In the genomic region with DNA sequence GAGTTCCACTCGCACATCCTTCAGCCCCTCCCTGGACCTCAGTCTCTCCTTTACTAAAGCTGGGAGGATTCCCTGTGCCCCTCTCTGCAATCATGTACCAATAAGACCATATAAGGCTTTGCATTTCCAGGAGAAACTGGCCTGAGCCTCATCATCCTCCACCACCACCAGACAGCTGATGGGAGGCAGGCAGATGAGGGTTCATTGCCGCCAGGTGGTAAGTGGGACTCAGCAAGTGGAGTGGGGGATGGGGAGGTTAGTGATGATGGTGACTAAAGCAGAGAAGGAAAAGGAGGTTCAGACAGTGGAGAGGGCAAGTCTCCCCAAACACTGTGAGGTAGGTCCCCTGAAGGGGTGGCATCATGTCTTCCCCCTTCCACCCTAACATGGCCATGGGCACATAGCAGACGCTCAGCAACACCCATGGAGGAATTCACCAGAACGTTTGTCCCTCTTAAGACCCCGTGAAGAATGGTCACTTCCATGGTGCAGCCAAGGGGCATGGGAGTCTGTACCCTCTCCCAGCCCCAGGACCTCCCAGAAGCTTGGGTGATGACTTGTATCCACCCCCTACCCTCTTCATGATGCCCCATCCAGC, we compare ENCODE assay signal across 14 cellular contexts. TPM values are rescaled to one million over a fixed set of nuclear protein-coding genes. Genes with fewer than 3 reads are reported as not detected.
DNase-seq lines count a peak whose midpoint lies in the region; ATAC-seq, FAIRE-seq and TF ChIP-seq lines count a peak whose summit lies in the region.
"Had no signal": no experiment of that assay in that cellular context is flagged by ENCODE, and none has a peak within 500 bp of the region (broad histone marks: within the 10 kb centered on the region; RNA-seq: fewer than 3 reads in every experiment).

No MANE protein-coding gene starts in this region.

- H3K4me3 ChIP-seq in A549, result no peak overlapping the region
- no peak overlapping the region for H3K4me3 ChIP-seq in CD8-positive, alpha-beta T cell (ENCODE audit: low read depth, low read length)
- peak overlapping the region; percentile 19 for H3K4me3 ChIP-seq in naive thymus-derived CD4-positive, alpha-beta T cell (ENCODE audit: low read length)

- FAIRE-seq in A549 (lab: Jason Lieb, UNC), result no peak
- FAIRE-seq: islet of Langerhans had no signal

- H3K27ac ChIP-seq in A549, result peak overlapping the region; percentile 95 to 98
- H3K27ac ChIP-seq in CD8-positive, alpha-beta T cell (ENCODE audit: low read depth, low read length), result no peak overlapping the region
- H3K27ac ChIP-seq in naive thymus-derived CD4-positive, alpha-beta T cell (ENCODE audit: low read depth, low read length), result no peak overlapping the region

- peaks cover 56% of the 10 kb centered on the region for H3K4me1 Mint-ChIP-seq in CD8-positive, alpha-beta T cell (ENCODE audit: low read depth)
- peaks cover 32% of the 10 kb centered on the region for H3K4me1 Mint-ChIP-seq in activated T-helper 17 cell treated with anti-CD3 and anti-CD28 coated beads, Interleukin-2, amount 50 U/mL, for 72 hours
- peaks cover 38 to 60% (median 54%) of the 10 kb centered on the region in 7 donors for H3K4me1 Mint-ChIP-seq in naive thymus-derived CD4-positive, alpha-beta T cell

- H3K9me3 ChIP-seq in A549, result no peaks in the 10 kb centered on the region
- no peaks in the 10 kb centered on the region for H3K9me3 ChIP-seq in CD8-positive, alpha-beta T cell (ENCODE audit: low read length)
- H3K9me3 ChIP-seq in naive thymus-derived CD4-positive, alpha-beta T cell (ENCODE audit: control insufficient read depth in 2 of 3, low read length in 3 of 3), result no peaks in the 10 kb centered on the region

- peak overlapping the region; percentile 86 for H3K27ac Mint-ChIP-seq in CD8-positive, alpha-beta T cell
- peak overlapping the region; percentile 83 for H3K27ac Mint-ChIP-seq in activated T-helper 17 cell treated with anti-CD3 and anti-CD28 coated beads, Interleukin-2, amount 50 U/mL, for 72 hours
- peak overlapping the region in 8 of 9 donors; percentile 14 to 86 (median 66) for H3K27ac Mint-ChIP-seq in naive thymus-derived CD4-positive, alpha-beta T cell

- peaks cover 49% of the 10 kb centered on the region for H3K4me1 ChIP-seq in A549
- H3K4me1 ChIP-seq in CD8-positive, alpha-beta T cell (ENCODE audit: insufficient read depth, low read length), result peaks cover 48% of the 10 kb centered on the region
- H3K4me1 ChIP-seq in naive thymus-derived CD4-positive, alpha-beta T cell (ENCODE audit: control insufficient read depth in 2 of 2, insufficient read depth in 2 of 2, low read length in 2 of 2), result peaks cover 29 to 44% of the 10 kb centered on the region in 2 donors

- no peak for TF ChIP-seq CTCF in A549 (IDR thresholded peaks at IDR 0.05)
- no peak for TF ChIP-seq CTCF in CD8-positive, alpha-beta T cell (IDR thresholded peaks at IDR 0.05)

- no peaks in the 10 kb centered on the region for H3K9me3 Mint-ChIP-seq in CD8-positive, alpha-beta T cell
- H3K9me3 Mint-ChIP-seq in activated T-helper 17 cell treated with anti-CD3 and anti-CD28 coated beads, Interleukin-2, amount 50 U/mL, for 72 hours, result no peaks in the 10 kb centered on the region
- no peaks in the 10 kb centered on the region for H3K9me3 Mint-ChIP-seq in naive thymus-derived CD4-positive, alpha-beta T cell

- H3K27me3 ChIP-seq in CD8-positive, alpha-beta T cell (ENCODE audit: insufficient read depth, low read length), result no peaks in the 10 kb centered on the region
- H3K27me3 ChIP-seq in naive thymus-derived CD4-positive, alpha-beta T cell (ENCODE audit: control insufficient read depth in 2 of 2, insufficient read depth in 2 of 2, low read length in 2 of 2), result no peaks in the 10 kb centered on the region

- WGBS in A549 (ENCODE audit: missing lambda C conversion rate), result 84% methylated on average over 5 of the region's 5 CpGs

- H3K4me3 Mint-ChIP-seq in CD8-positive, alpha-beta T cell, result peak overlapping the region; percentile 53
- peak overlapping the region; percentile 75 for H3K4me3 Mint-ChIP-seq in activated T-helper 17 cell treated with anti-CD3 and anti-CD28 coated beads, Interleukin-2, amount 50 U/mL, for 72 hours
- peak overlapping the region in 6 of 10 donors; percentile 28 to 63 (median 46) for H3K4me3 Mint-ChIP-seq in naive thymus-derived CD4-positive, alpha-beta T cell

- TF ChIP-seq POLR2A in A549 (IDR thresholded peaks at IDR 0.05; ENCODE audit: low read length), result no peak

- DNase-seq in A549 (ENCODE audit: low read depth in 1 of 2, low spot score in 1 of 2) (no peak), NCI-H146 (lab: John Stamatoyannopoulos, UW) (no peak), kidney glomerular epithelial cell (lab: John Stamatoyannopoulos, UW) (no peak)
- DNase-seq in CD8-positive, alpha-beta T cell, result no peak
- DNase-seq in naive thymus-derived CD4-positive, alpha-beta T cell, result no peak
- DNase-seq in activated CD4-positive, CD25-positive, alpha-beta regulatory T cell treated with anti-CD3 and anti-CD28 coated beads, Interleukin-2, amount 50 U/mL, for 72 hours, result no peak
- DNase-seq: activated CD8-positive, alpha-beta memory T cell treated with anti-CD3 and anti-CD28 coated beads, Interleukin-2, amount 50 U/mL, for 4 hours; DMS153; MV-4-11; NCI-H524 treated with DMSO at 0.1 percent for 48 hours; stimulated activated CD4-positive, alpha-beta T cell treated with anti-CD3 and anti-CD28 coated beads, Interleukin-4, amount 100 ng/mL, for 24 hours had no signal

- POLR2A ChIA-PET in A549 (lab: Yijun Ruan, JAX), result interaction anchor here (1.2 to 2.1 kb wide), 5 partner anchors 11 to 28 kb away, joined by 3 to 67 read pairs (median 21); no protein-coding TSS in a partner anchor
- POLR2A ChIA-PET in CD8-positive, alpha-beta T cell (lab: Charles Lee), result interaction anchor here (3.8 kb wide), 1 partner anchor 11 kb away, joined by 26 read pairs; no protein-coding TSS in a partner anchor
- POLR2A ChIA-PET in naive thymus-derived CD4-positive, alpha-beta T cell (lab: Charles Lee), result interaction anchor here (1.0 to 7.9 kb wide), 9 partner anchors 7 to 115 kb away, joined by 3 to 56 read pairs (median 4); no protein-coding TSS in a partner anchor

- intact Hi-C loops in CD8-positive, alpha-beta T cell (cut with DNase I, micrococcal nuclease), result no loop called here
- intact Hi-C loops in naive thymus-derived CD4-positive, alpha-beta T cell (cut with micrococcal nuclease), result no loop called here

- H3K36me3 Mint-ChIP-seq in CD8-positive, alpha-beta T cell, result peaks cover 6% of the 10 kb centered on the region
- H3K36me3 Mint-ChIP-seq in activated T-helper 17 cell treated with anti-CD3 and anti-CD28 coated beads, Interleukin-2, amount 50 U/mL, for 72 hours (ENCODE audit: low read depth), result no peaks in the 10 kb centered on the region
- H3K36me3 Mint-ChIP-seq in naive thymus-derived CD4-positive, alpha-beta T cell, result peaks cover 0 to under 1% (median 0%) of the 10 kb centered on the region in 5 donors

- CTCF ChIA-PET in A549 (lab: Yijun Ruan, JAX), result interaction anchor here (1.2 to 29.7 kb wide), 7 partner anchors 11 to 545 kb away, joined by 3 to 705 read pairs (median 6); a partner anchor contains a TSS
- CTCF ChIA-PET in CD8-positive, alpha-beta T cell (lab: Charles Lee), result interaction anchor here (0.5 to 3.0 kb wide), 9 partner anchors 10 to 191 kb away, joined by 3 to 22 read pairs (median 3); no protein-coding TSS in a partner anchor
- CTCF ChIA-PET in naive thymus-derived CD4-positive, alpha-beta T cell (lab: Charles Lee), result interaction anchor here (0.7 to 1.7 kb wide), 7 partner anchors 10 to 119 kb away, joined by 3 to 9 read pairs (median 5); no protein-coding TSS in a partner anchor

- peak overlapping the region; percentile 92 for H3K4me2 ChIP-seq in A549

- H3K27me3 Mint-ChIP-seq in CD8-positive, alpha-beta T cell (ENCODE audit: low read depth), result no peaks in the 10 kb centered on the region
- H3K27me3 Mint-ChIP-seq in activated T-helper 17 cell treated with anti-CD3 and anti-CD28 coated beads, Interleukin-2, amount 50 U/mL, for 72 hours, result no peaks in the 10 kb centered on the region
- no peaks in the 10 kb centered on the region for H3K27me3 Mint-ChIP-seq in naive thymus-derived CD4-positive, alpha-beta T cell

- H3K36me3 ChIP-seq in CD8-positive, alpha-beta T cell (ENCODE audit: insufficient read depth, low read length), result no peaks in the 10 kb centered on the region
- peaks cover 0 to 5% (median 0%) of the 10 kb centered on the region in 3 experiments for H3K36me3 ChIP-seq in naive thymus-derived CD4-positive, alpha-beta T cell (ENCODE audit: control insufficient read depth in 2 of 3, insufficient read depth in 3 of 3, low read length in 3 of 3)

- no peak for TF ChIP-seq EP300 in A549 (IDR thresholded peaks at IDR 0.05)

- ATAC-seq in A549 (no peak), GM18870 (IDR thresholded peaks at IDR 0.05; ENCODE audit: unreplicated experiment) (no peak)
- ATAC-seq in CD8-positive, alpha-beta T cell, result no peak
- no peak for ATAC-seq in activated T-helper 17 cell treated with anti-CD3 and anti-CD28 coated beads, Interleukin-2, amount 50 U/mL, for 72 hours (replicated peaks)
- ATAC-seq in naive thymus-derived CD4-positive, alpha-beta T cell, result no peak

- TF ChIP-seq RAD21 in A549 (conservative IDR thresholded peaks at IDR 0.05 in 1 of 2, IDR thresholded peaks at IDR 0.05 in 1 of 2), result no peak

RNA-seq across cellular contexts. Expression of a gene that starts 4.5 kb away (rescaled TPM):
- polyA plus RNA-seq in A549 (2011; rRNA removed), result 460 and 621 TPM in 2 replicates
- 275 and 344 TPM in 2 replicates for polyA plus RNA-seq in A549 (2012; cell fraction: cytosol; rRNA removed)
- polyA plus RNA-seq in A549 (2012; cell fraction: nucleus; rRNA removed), result 409 and 455 TPM in 2 replicates
- 324 to 416 TPM (median 367 TPM) in 3 replicates for polyA plus RNA-seq in A549 (2017; fragmentation: RNase III; extraction: RNeasy Plus Mini Kit Qiagen cat#74134 plus additional on column Dnase treatment)
- polyA minus RNA-seq in A549 (2011; rRNA and poly(A)+ RNA removed), result 307 and 325 TPM in 2 replicates
- total RNA-seq in CD8-positive, alpha-beta T cell, result 10 to 100 TPM; 16.7 to 18.8 TPM
- 10 to 100 TPM; 42.1 to 74.1 TPM for total RNA-seq in activated T-helper 17 cell treated with anti-CD3 and anti-CD28 coated beads, Interleukin-2, amount 50 U/mL, for 72 hours
- 10 to 100 TPM; 40.9 to 99.4 (median 67.3) TPM for total RNA-seq in naive thymus-derived CD4-positive, alpha-beta T cell
- 10 to 100 TPM; 24.1 to 46.3 TPM for polyA plus RNA-seq in naive thymus-derived CD4-positive, alpha-beta T cell

RNA-seq across cellular contexts. Expression of a gene that starts 29.0 kb away (rescaled TPM):
- 7.0 and 7.6 TPM in 2 replicates for polyA plus RNA-seq in A549 (2011; rRNA removed)
- 4.2 and 6.8 TPM in 2 replicates for polyA plus RNA-seq in A549 (2012; cell fraction: cytosol; rRNA removed)
- 14.1 and 14.4 TPM in 2 replicates for polyA plus RNA-seq in A549 (2012; cell fraction: nucleus; rRNA removed)
- 4.3 to 6.0 TPM (median 5.7 TPM) in 3 replicates for polyA plus RNA-seq in A549 (2017; fragmentation: RNase III; extraction: RNeasy Plus Mini Kit Qiagen cat#74134 plus additional on column Dnase treatment)
- 6.4 and 12.4 TPM in 2 replicates for polyA minus RNA-seq in A549 (2011; rRNA and poly(A)+ RNA removed)
- 1 to 10 TPM in 1 of 2 experiments, under 1 TPM in 1; 0.50 to 1.1 TPM for total RNA-seq in CD8-positive, alpha-beta T cell
- 1 to 10 TPM in 1 of 2 donors, not detected in 1; 1.6 TPM for total RNA-seq in activated T-helper 17 cell treated with anti-CD3 and anti-CD28 coated beads, Interleukin-2, amount 50 U/mL, for 72 hours
- total RNA-seq in naive thymus-derived CD4-positive, alpha-beta T cell, result 1 to 10 TPM in 4 of 5 experiments, under 1 TPM in 1; 0.22 to 5.3 (median 3.6) TPM
- 1 to 10 TPM in 1 of 2 donors, under 1 TPM in 1; 0.84 to 1.2 TPM for polyA plus RNA-seq in naive thymus-derived CD4-positive, alpha-beta T cell

RNA-seq across cellular contexts. Expression of a gene that starts 35.9 kb away (rescaled TPM):
- polyA plus RNA-seq in A549 (2011; rRNA removed) (0.25 and 0.31 TPM in 2 replicates), A549 (2017; fragmentation: RNase III; extraction: RNeasy Plus Mini Kit Qiagen cat#74134 plus additional on column Dnase treatment) (0.15 to 0.29 TPM (median 0.16 TPM) in 3 replicates)
- 0.26 and 0.70 TPM in 2 replicates for polyA plus RNA-seq in A549 (2012; cell fraction: cytosol; rRNA removed)
- polyA plus RNA-seq in A549 (2012; cell fraction: nucleus; rRNA removed), result 0.26 and 0.33 TPM in 2 replicates
- 0.41 and 0.88 TPM in 2 replicates for polyA minus RNA-seq in A549 (2011; rRNA and poly(A)+ RNA removed)
- total RNA-seq in CD8-positive, alpha-beta T cell, result not detected
- not detected for total RNA-seq in activated T-helper 17 cell treated with anti-CD3 and anti-CD28 coated beads, Interleukin-2, amount 50 U/mL, for 72 hours
- not detected for total RNA-seq in naive thymus-derived CD4-positive, alpha-beta T cell
- polyA plus RNA-seq in naive thymus-derived CD4-positive, alpha-beta T cell, result 1 to 10 TPM in 1 of 2 donors, under 1 TPM in 1; 0.15 to 1.3 TPM

RNA-seq across cellular contexts. Expression of a gene that starts 37.6 kb away (rescaled TPM):
- 57.3 and 63.9 TPM in 2 replicates for polyA plus RNA-seq in A549 (2011; rRNA removed)
- 72.7 and 103 TPM in 2 replicates for polyA plus RNA-seq in A549 (2012; cell fraction: cytosol; rRNA removed)
- polyA plus RNA-seq in A549 (2012; cell fraction: nucleus; rRNA removed), result 137 and 148 TPM in 2 replicates
- 90.4 to 110 TPM (median 109 TPM) in 3 replicates for polyA plus RNA-seq in A549 (2017; fragmentation: RNase III; extraction: RNeasy Plus Mini Kit Qiagen cat#74134 plus additional on column Dnase treatment)
- 47.1 and 54.7 TPM in 2 replicates for polyA minus RNA-seq in A549 (2011; rRNA and poly(A)+ RNA removed)
- under 1 TPM in 1 of 2 experiments, not detected in 1; 0.44 TPM for total RNA-seq in CD8-positive, alpha-beta T cell
- total RNA-seq in activated T-helper 17 cell treated with anti-CD3 and anti-CD28 coated beads, Interleukin-2, amount 50 U/mL, for 72 hours, result under 1 TPM; 0.56 to 0.61 TPM
- 10 to 100 TPM in 1 of 5 experiments, 1 to 10 TPM in 3, under 1 TPM in 1; 0.34 to 25.2 (median 2.2) TPM for total RNA-seq in naive thymus-derived CD4-positive, alpha-beta T cell
- polyA plus RNA-seq in naive thymus-derived CD4-positive, alpha-beta T cell, result not detected

Comparison
In these comparisons a context has a peak if more than half of its experiments do, and no peak if none do; other contexts are left out.
1. H3K27ac ChIP-seq: peak in A549 (2 of 2); none in CD8-positive, alpha-beta T cell (single experiment) and naive thymus-derived CD4-positive, alpha-beta T cell (single experiment).
2. Peak in every context shown above with its lines, with median percentiles within 50 percentile points of each other: H3K27ac Mint-ChIP-seq and H3K4me3 Mint-ChIP-seq.